Comparison of ENCODE assay signal across 8 cellular contexts in the genomic region with DNA sequence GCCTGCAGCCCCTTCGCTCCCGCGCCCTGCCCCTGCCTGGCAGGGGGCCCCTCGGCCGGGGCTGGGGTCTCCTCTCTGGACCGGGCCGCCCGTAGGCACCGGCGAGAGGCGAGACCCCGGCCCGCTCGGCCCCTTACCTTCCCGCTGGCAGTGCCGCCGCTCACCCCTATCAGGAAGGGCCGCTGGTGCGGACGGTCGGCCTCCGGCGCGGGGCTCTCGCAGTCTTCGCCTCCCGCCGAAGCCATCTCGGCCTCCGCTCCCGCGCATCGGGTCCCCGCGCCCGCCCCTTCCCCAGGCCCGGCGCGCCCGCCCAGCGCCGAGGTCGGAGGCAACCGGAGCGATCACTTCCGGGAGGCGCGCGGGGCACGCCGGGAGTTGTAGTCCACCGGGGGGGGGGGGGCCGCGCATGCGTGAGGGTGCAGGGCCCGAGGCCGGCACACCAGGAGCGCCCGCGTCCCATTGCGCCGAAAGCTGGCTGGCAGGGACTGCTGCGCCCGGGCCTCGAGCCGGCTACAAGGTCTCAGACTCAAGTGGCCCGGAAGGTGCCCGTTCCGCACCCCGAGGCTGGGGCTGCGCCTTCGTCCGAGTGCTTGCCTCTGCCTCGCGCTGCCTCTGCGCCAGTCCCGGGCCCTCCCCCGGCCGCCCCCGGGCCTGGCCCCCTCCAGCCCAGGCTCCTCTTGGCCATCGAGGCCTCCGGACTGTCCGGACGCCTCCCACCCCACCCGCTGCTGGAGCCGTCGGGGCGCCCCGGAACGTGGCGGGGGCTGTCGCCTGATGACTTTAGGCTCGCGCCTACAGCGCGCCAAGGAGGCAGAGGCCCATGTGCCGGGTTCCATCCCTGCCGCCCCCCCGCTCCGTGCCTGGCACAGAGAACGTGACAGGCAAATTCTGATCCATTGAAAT. TPM values are rescaled to one million over a fixed set of nuclear protein-coding genes. Genes with fewer than 3 reads are reported as not detected.
A peak's percentile ranks its signal among the peaks of the same experiment; 100 is the strongest.
DNase-seq lines count a peak whose midpoint lies in the region; ATAC-seq and TF ChIP-seq lines count a peak whose summit lies in the region.

Gene UCK1 (minus strand): TSS at position 334 of the 903 bp plus-strand sequence. CDS start 89 bp downstream, at position 245.

- no peak for TF ChIP-seq CTCF in nephron progenitor cell (IDR thresholded peaks at IDR 0.05)

- H3K9me3 Mint-ChIP-seq in nephron progenitor cell: peaks cover 5% of the 10 kb centered on the region
- H3K9me3 Mint-ChIP-seq in stimulated activated naive CD8-positive, alpha-beta T cell treated with anti-CD3 and anti-CD28 coated beads, Interleukin-15, Interleukin-2, amounts not matched to agents 100 ng/mL and 50 ng/mL, for 24 hours: no peaks in the 10 kb centered on the region

- H3K4me1 Mint-ChIP-seq in nephron progenitor cell: peaks cover 28% of the 10 kb centered on the region
- peaks cover 25% of the 10 kb centered on the region for H3K4me1 Mint-ChIP-seq in stimulated activated naive CD8-positive, alpha-beta T cell treated with anti-CD3 and anti-CD28 coated beads, Interleukin-15, Interleukin-2, amounts not matched to agents 100 ng/mL and 50 ng/mL, for 24 hours (ENCODE audit: low read depth)

- peaks cover 23% of the 10 kb centered on the region for H3K36me3 Mint-ChIP-seq in nephron progenitor cell (ENCODE audit: low read depth)
- peaks cover 22% of the 10 kb centered on the region for H3K36me3 Mint-ChIP-seq in stimulated activated naive CD8-positive, alpha-beta T cell treated with anti-CD3 and anti-CD28 coated beads, Interleukin-15, Interleukin-2, amounts not matched to agents 100 ng/mL and 50 ng/mL, for 24 hours (ENCODE audit: low read depth)

- peak within 1 kb of the TSS; percentile 88 for H3K4me3 Mint-ChIP-seq in nephron progenitor cell
- H3K4me3 Mint-ChIP-seq in stimulated activated naive CD8-positive, alpha-beta T cell treated with anti-CD3 and anti-CD28 coated beads, Interleukin-15, Interleukin-2, amounts not matched to agents 100 ng/mL and 50 ng/mL, for 24 hours: peak within 1 kb of the TSS; percentile 88

- ATAC-seq in GM21786 (IDR thresholded peaks at IDR 0.05; ENCODE audit: unreplicated experiment): peak; percentile 84

- H3K27ac Mint-ChIP-seq in nephron progenitor cell: peak within 1 kb of the TSS; percentile 90
- peak within 1 kb of the TSS; percentile 61 for H3K27ac Mint-ChIP-seq in stimulated activated naive CD8-positive, alpha-beta T cell treated with anti-CD3 and anti-CD28 coated beads, Interleukin-15, Interleukin-2, amounts not matched to agents 100 ng/mL and 50 ng/mL, for 24 hours

- DNase-seq in EH (ENCODE audit: low read depth) (peak; percentile 82), LHCN-M2 (ENCODE audit: low read depth) (peak; percentile 72), SIG-M5 (lab: John Stamatoyannopoulos, UW) (peak; percentile 0), activated gamma-delta T cell (lab: John Stamatoyannopoulos, UW) (peak; percentile 63), fibroblast of the conjunctiva (ENCODE audit: low read depth) (peak; percentile 54), nephron progenitor cell (peak; percentile 87)

- H3K27me3 Mint-ChIP-seq in nephron progenitor cell (ENCODE audit: low read depth, poor library complexity): peaks cover 4% of the 10 kb centered on the region
- no peaks in the 10 kb centered on the region for H3K27me3 Mint-ChIP-seq in stimulated activated naive CD8-positive, alpha-beta T cell treated with anti-CD3 and anti-CD28 coated beads, Interleukin-15, Interleukin-2, amounts not matched to agents 100 ng/mL and 50 ng/mL, for 24 hours

RNA-seq across cellular contexts. Expression of gene UCK1, which starts in this region (rescaled TPM):
- 44.1 and 54.4 TPM in 2 replicates for total RNA-seq in LHCN-M2 (2014; rRNA removed)
- polyA plus RNA-seq in LHCN-M2 (2012): 33.3 TPM

Comparison
In these comparisons a context has a peak if more than half of its experiments do, and no peak if none do; other contexts are left out.
1. Peak in every context shown above with its lines: DNase-seq and ATAC-seq.
2. DNase-seq: peak in every context shown above with its lines; median percentile 87 in nephron progenitor cell; 82 in EH; 72 in LHCN-M2; 63 in activated gamma-delta T cell; 54 in fibroblast of the conjunctiva; 0 in SIG-M5.